27 cellular contexts compared by ENCODE assay signal in genomic region chr10:99676895-99677294, GRCh38.
"Had no signal": no experiment of that assay in that cellular context is flagged by ENCODE, and none has a peak within 500 bp of the region (broad histone marks: within the 10 kb centered on the region; RNA-seq: fewer than 3 reads in every experiment).

No MANE protein-coding gene starts in this region.

- H3K9me3 ChIP-seq: colonic mucosa, esophagus squamous epithelium, gastroesophageal sphincter, spleen, tibial nerve had no signal

- H3K27ac ChIP-seq: cardiac muscle cell, colonic mucosa, epithelial cell of prostate, esophagus squamous epithelium, gastroesophageal sphincter, hepatocyte, spleen, tibial nerve had no signal

- H3K4me1 ChIP-seq: colonic mucosa, gastroesophageal sphincter, tibial nerve had no signal

- H3K36me3 ChIP-seq: colonic mucosa had no signal

- H3K27me3 ChIP-seq: cardiac muscle cell, colonic mucosa, esophagus squamous epithelium, gastroesophageal sphincter, hepatocyte, spleen, tibial nerve had no signal

- DNase-seq: activated CD4-positive, alpha-beta memory T cell treated with anti-CD3 and anti-CD28 coated beads, Interleukin-2, amount 10 ng/mL, durations not matched to agents 7 days and 5 days; activated CD4-positive, alpha-beta T cell treated with anti-CD3 and anti-CD28 coated beads, Interleukin-2, amount 10 ng/mL, durations not matched to agents 24 days and 14 days; activated CD4-positive, CD25-positive, alpha-beta regulatory T cell treated with anti-CD3 and anti-CD28 coated beads, Interleukin-2, amount 50 U/mL, for 72 hours; activated CD8-positive, alpha-beta memory T cell treated with anti-CD3 and anti-CD28 coated beads, Interleukin-2, amount 50 U/mL, for 48 hours; activated gamma-delta T cell treated with Interleukin-2 at 50 U/mL for 16 hours; activated naive CD4-positive, alpha-beta T cell treated with anti-CD3 and anti-CD28 coated beads, Interleukin-2, amount 50 U/mL, for 16 hours; activated T-cell treated with anti-CD3 and anti-CD28 coated beads, Interleukin-2, amount 50 U/mL, for 4 hours; amygdala; cerebellar nuclear complex; colonic mucosa; effector CD8-positive, alpha-beta T cell; esophagus squamous epithelium; left cardiac atrium; left ventricle myocardium superior; naive B cell; occipital lobe; posterior cingulate gyrus; right cardiac atrium; spleen; stimulated activated CD4-positive, alpha-beta T cell treated with anti-CD3 and anti-CD28 coated beads, Interleukin-2, amount 100 ng/mL, for 48 hours; stimulated activated naive CD4-positive, alpha-beta T cell treated with Interleukin-2 at 50 U/mL for 16 hours; T-helper 17 cell had no signal

- H3K4me3 ChIP-seq: cardiac muscle cell, colonic mucosa, esophagus squamous epithelium, gastroesophageal sphincter, hepatocyte, spleen, tibial nerve had no signal

- H2AFZ ChIP-seq: hepatocyte had no signal

- H3K4me2 ChIP-seq: hepatocyte had no signal
